Comparison of ENCODE assay signal across 14 cellular contexts in genomic region chr6:25088513-25088912, GRCh38.
DNase-seq lines count a peak whose midpoint lies in the region; ATAC-seq, FAIRE-seq and TF ChIP-seq lines count a peak whose summit lies in the region.
"Had no signal": no experiment of that assay in that cellular context is flagged by ENCODE, and none has a peak within 500 bp of the region (broad histone marks: within the 10 kb centered on the region; RNA-seq: fewer than 3 reads in every experiment).

No MANE protein-coding gene starts in this region.

- peaks cover 0 to 32% of the 10 kb centered on the region in 2 experiments for H3K36me3 ChIP-seq in SK-N-SH (replicated peaks in 1 of 2; ENCODE audit: control insufficient read depth in 1 of 2, insufficient read depth in 2 of 2, low read length in 1 of 2)
- H3K36me3 ChIP-seq in skeletal muscle tissue (ENCODE audit: control insufficient read depth in 3 of 3, insufficient read depth in 3 of 3, low read length in 3 of 3), result peaks cover 0 to 18% (median 0%) of the 10 kb centered on the region in 3 donors
- no peaks in the 10 kb centered on the region for H3K36me3 ChIP-seq in mesendoderm (ENCODE audit: control insufficient read depth, insufficient read depth, low read length)

- peak; percentile 26 for FAIRE-seq in HTR-8/SVneo (lab: Jason Lieb, UNC)
- FAIRE-seq: G401.6 had no signal

- H3K4ac ChIP-seq in mesendoderm (ENCODE audit: low read depth, low read length), result no peak overlapping the region

- POLR2A ChIA-PET in SK-N-SH (lab: Yijun Ruan, JAX), result no interaction called here

- no peak for TF ChIP-seq CTCF in SK-N-SH (IDR thresholded peaks at IDR 0.05)
- no peak for TF ChIP-seq CTCF in fibroblast of villous mesenchyme (IDR thresholded peaks at IDR 0.05; ENCODE audit: insufficient read depth, low read depth, low read length)

- no peak overlapping the region for H2BK15ac ChIP-seq in mesendoderm (replicated peaks; ENCODE audit: low read depth)

- no peaks in the 10 kb centered on the region for H3K27me3 ChIP-seq in SK-N-SH (ENCODE audit: insufficient read depth)
- H3K27me3 ChIP-seq in skeletal muscle tissue (ENCODE audit: control insufficient read depth in 3 of 3, insufficient read depth in 3 of 3, low read length in 3 of 3), result no peaks in the 10 kb centered on the region
- no peaks in the 10 kb centered on the region for H3K27me3 ChIP-seq in mesendoderm (ENCODE audit: insufficient read depth, low read length, poor library complexity)
- H3K27me3 ChIP-seq: breast epithelium, vagina had no signal

- H3K23ac ChIP-seq in mesendoderm (ENCODE audit: low read length), result no peak overlapping the region

- H3K4me2 ChIP-seq in SK-N-SH (no peak overlapping the region), mesendoderm (ENCODE audit: low read length) (no peak overlapping the region)

- H3K9ac ChIP-seq in SK-N-SH (no peak overlapping the region), skeletal muscle tissue (ENCODE audit: low read depth in 1 of 3, low read length in 3 of 3) (no peak overlapping the region), mesendoderm (ENCODE audit: low read length) (no peak overlapping the region)

- no peak overlapping the region for H3K18ac ChIP-seq in mesendoderm (ENCODE audit: low read length)

- H3K56ac ChIP-seq in mesendoderm (ENCODE audit: low read length), result no peak overlapping the region

- H2AFZ ChIP-seq in SK-N-SH (ENCODE audit: low read depth), result no peak overlapping the region; the same call in 1 of the 2 replicates

- no peak for TF ChIP-seq EP300 in SK-N-SH (IDR thresholded peaks at IDR 0.05; ENCODE audit: borderline replicate concordance in 1 of 2, low read depth in 1 of 2, low read length in 1 of 2)

- H2AK5ac ChIP-seq in mesendoderm (ENCODE audit: low read length), result no peak overlapping the region

- peak; percentile 27 for DNase-seq in HTR-8/SVneo (ENCODE audit: insufficient read length, low spot score)
- no peak for DNase-seq in SK-N-SH
- DNase-seq in fibroblast of villous mesenchyme (ENCODE audit: low read depth), result peak; percentile 10
- no peak for DNase-seq in mesendoderm
- DNase-seq: CD4-positive, alpha-beta T cell; GOT3; Karpas-422; stimulated activated naive CD4-positive, alpha-beta T cell had no signal

- no peaks in the 10 kb centered on the region for H4K20me1 ChIP-seq in SK-N-SH (ENCODE audit: insufficient read depth)

- H4K8ac ChIP-seq in mesendoderm (ENCODE audit: low read depth, low read length), result no peak overlapping the region

- TF ChIP-seq RAD21 in SK-N-SH (IDR thresholded peaks at IDR 0.05; ENCODE audit: low read length), result no peak

- H3K79me2 ChIP-seq in SK-N-SH (ENCODE audit: insufficient read depth), result no peaks in the 10 kb centered on the region
- H3K79me2 ChIP-seq in mesendoderm (ENCODE audit: control insufficient read depth, insufficient read depth, low read length), result no peaks in the 10 kb centered on the region

- H2BK5ac ChIP-seq in mesendoderm (ENCODE audit: low read length), result no peak overlapping the region

- ATAC-seq in HG03039 (IDR thresholded peaks at IDR 0.05; ENCODE audit: unreplicated experiment), result no peak
- ATAC-seq in GM21528 (IDR thresholded peaks at IDR 0.05; ENCODE audit: low FRiP score, unreplicated experiment), result no peak

- no peak overlapping the region for H4K5ac ChIP-seq in mesendoderm (ENCODE audit: low read length)

- H3K79me1 ChIP-seq in mesendoderm (ENCODE audit: low read length), result no peaks in the 10 kb centered on the region

- CTCF ChIA-PET in SK-N-SH (lab: Yijun Ruan, JAX), result interaction anchor here (1.0 kb wide), 2 partner anchors 40 to 200 kb away, joined by 3 read pairs; no protein-coding TSS in a partner anchor

- H3K9me3 ChIP-seq in SK-N-SH (no peaks in the 10 kb centered on the region), skeletal muscle tissue (ENCODE audit: control insufficient read depth in 3 of 3, low read length in 3 of 3) (no peaks in the 10 kb centered on the region)
- H3K9me3 ChIP-seq: breast epithelium, vagina had no signal

- no peak overlapping the region for H2BK120ac ChIP-seq in mesendoderm (ENCODE audit: low read depth, low read length)

- H3K4me3 ChIP-seq in SK-N-SH (ENCODE audit: low read depth in 2 of 2, low read length in 1 of 2) (no peak overlapping the region), fibroblast of villous mesenchyme (ENCODE audit: low read depth, low read length) (no peak overlapping the region), skeletal muscle tissue (ENCODE audit: low read length in 3 of 3) (no peak overlapping the region), mesendoderm (ENCODE audit: low read length) (no peak overlapping the region)
- H3K4me3 ChIP-seq: breast epithelium, vagina had no signal

- H3K27ac ChIP-seq in SK-N-SH (ENCODE audit: low read depth in 2 of 2, low read length in 1 of 2) (no peak overlapping the region), skeletal muscle tissue (ENCODE audit: low read depth, low read length) (peak overlapping the region; percentile 54), mesendoderm (ENCODE audit: low read depth, low read length) (no peak overlapping the region)
- H3K27ac ChIP-seq: vagina had no signal

- no peaks in the 10 kb centered on the region for H3F3A ChIP-seq in SK-N-SH (replicated peaks; ENCODE audit: insufficient read depth)

- 70% methylated on average over 5 of the region's 5 CpGs for WGBS in SK-N-SH (ENCODE audit: low lambda C conversion rate)
- WGBS in mesendoderm (ENCODE audit: extremely low coverage, insufficient coverage, low lambda C conversion rate), result no CpG with 5 or more reads among the region's 5 CpGs

- H3K4me1 ChIP-seq in SK-N-SH (ENCODE audit: control insufficient read depth in 1 of 2, insufficient read depth in 2 of 2, low read depth in 1 of 2, low read length in 1 of 2) (peaks cover 0 to 19% of the 10 kb centered on the region in 2 experiments; a peak in 2 of 4 replicates), skeletal muscle tissue (ENCODE audit: control insufficient read depth in 3 of 3, insufficient read depth in 3 of 3, low read length in 3 of 3) (peaks cover 0 to 4% (median 0%) of the 10 kb centered on the region in 3 donors), mesendoderm (ENCODE audit: control insufficient read depth, low read depth, low read length) (no peaks in the 10 kb centered on the region)
- H3K4me1 ChIP-seq: breast epithelium had no signal

- no peaks in the 10 kb centered on the region for H3K9me2 ChIP-seq in SK-N-SH

TF ChIP-seq in SK-N-SH, 30 proteins besides CTCF, POLR2A, EP300 and RAD21:
- TF ChIP-seq JUND (IDR thresholded peaks at IDR 0.05) (0 out of 2 replicates have a peak, but pooled peaks have one; percentile 4), FOSL2 (IDR thresholded peaks at IDR 0.05; ENCODE audit: borderline replicate concordance, low read depth) (peak; percentile 35; the same call in 1 of the 2 replicates), SMC3 (IDR thresholded peaks at IDR 0.05; ENCODE audit: low read depth, low read length) (no peak), TCF12 (IDR thresholded peaks at IDR 0.05) (peak; percentile 14; the same call in 1 of the 2 replicates), ELF1 (IDR thresholded peaks at IDR 0.05) (no peak)

Comparison
In these comparisons a context has a peak if more than half of its experiments do, and no peak if none do; other contexts are left out.
1. DNase-seq: peak in HTR-8/SVneo (single experiment) and fibroblast of villous mesenchyme (single experiment); none in SK-N-SH (single experiment) and mesendoderm (single experiment).